Comparison of ENCODE assay signal across 22 cellular contexts in the genomic region with DNA sequence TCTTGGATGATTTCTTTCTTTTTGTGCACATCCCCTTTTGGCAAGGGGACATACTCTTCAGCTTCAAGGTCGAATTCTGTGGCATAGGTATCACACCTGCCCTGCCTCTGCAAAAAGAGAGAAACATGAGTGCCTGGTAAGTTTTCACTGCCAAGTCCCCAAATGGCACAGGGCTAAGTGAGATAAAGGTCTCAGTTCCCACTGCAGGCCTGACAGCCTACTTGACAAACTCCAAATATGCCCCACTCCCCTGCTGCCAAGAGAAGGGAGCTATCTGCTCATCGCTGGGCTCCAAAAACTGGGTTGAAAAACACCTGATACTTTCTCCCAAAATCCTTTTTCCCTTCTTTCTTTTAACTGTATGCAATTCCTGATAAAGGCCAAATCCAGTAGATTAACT.
"Had no signal": no experiment of that assay in that cellular context is flagged by ENCODE, and none has a peak within 500 bp of the region (broad histone marks: within the 10 kb centered on the region; RNA-seq: fewer than 3 reads in every experiment).

No MANE protein-coding gene starts in this region.

- H3K27me3 Mint-ChIP-seq: activated naive CD8-positive, alpha-beta T cell treated with anti-CD3 and anti-CD28 coated beads, Interleukin-2, amount 10 ng/mL, durations not matched to agents 7 days and 5 days; naive thymus-derived CD4-positive, alpha-beta T cell; T-cell had no signal

- H3K9me3 Mint-ChIP-seq: activated naive CD8-positive, alpha-beta T cell treated with anti-CD3 and anti-CD28 coated beads, Interleukin-2, amount 10 ng/mL, durations not matched to agents 7 days and 5 days; activated T-cell treated with anti-CD3 and anti-CD28 coated beads, Interleukin-2, amount 50 U/mL, for 4 hours; naive thymus-derived CD4-positive, alpha-beta T cell; neural crest cell; T-cell had no signal

- H3K27me3 ChIP-seq: upper lobe of right lung had no signal

- H3K4me3 Mint-ChIP-seq: activated naive CD8-positive, alpha-beta T cell treated with anti-CD3 and anti-CD28 coated beads, Interleukin-2, amount 10 ng/mL, durations not matched to agents 7 days and 5 days; activated T-cell treated with anti-CD3 and anti-CD28 coated beads, Interleukin-2, amount 50 U/mL, for 4 hours; naive thymus-derived CD4-positive, alpha-beta T cell; neural crest cell; T-cell had no signal

- H3K4me1 ChIP-seq: lower lobe of right lung, upper lobe of right lung had no signal

- H3K4me1 Mint-ChIP-seq: neural crest cell, T-cell had no signal

- H3K27ac Mint-ChIP-seq: T-cell had no signal

- DNase-seq: activated CD4-positive, alpha-beta T cell treated with anti-CD3 and anti-CD28 coated beads for 1 hour; activated CD4-positive, alpha-beta T cell treated with anti-CD3 and anti-CD28 coated beads, Interleukin-2, amount 50 U/mL, for 1 hour; activated CD8-positive, alpha-beta memory T cell treated with anti-CD3 and anti-CD28 coated beads, Interleukin-2, amount 50 U/mL, for 4 hours; activated naive CD4-positive, alpha-beta T cell treated with Interleukin-2 at 50 U/mL for 16 hours; activated naive CD8-positive, alpha-beta T cell treated with anti-CD3 and anti-CD28 coated beads, Interleukin-2, amount 10 ng/mL, durations not matched to agents 7 days and 5 days; activated T-cell treated with anti-CD3 and anti-CD28 coated beads, Interleukin-2, amount 50 U/mL, for 4 hours; effector CD8-positive, alpha-beta T cell; foreskin melanocyte; islet precursor cell; left colon; lower lobe of right lung; mesendoderm; naive thymus-derived CD4-positive, alpha-beta T cell; stimulated activated CD4-positive, alpha-beta T cell treated with anti-CD3 and anti-CD28 coated beads, Interleukin-2, amount 100 ng/mL, for 48 hours; stimulated activated CD8-positive, alpha-beta memory T cell treated with anti-CD3 and anti-CD28 coated beads, Interleukin-4, amount 100 ng/mL, for 48 hours; stimulated activated naive CD4-positive, alpha-beta T cell; T-cell; upper lobe of right lung; WERI-Rb-1 had no signal

- H3K4me3 ChIP-seq: lower lobe of right lung, thoracic aorta, upper lobe of right lung had no signal

- ATAC-seq: activated T-cell treated with anti-CD3 and anti-CD28 coated beads, Interleukin-2, amount 50 U/mL, for 4 hours; esophagus mucosa; left colon; lower lobe of right lung; naive thymus-derived CD4-positive, alpha-beta T cell; T-cell; upper lobe of right lung had no signal

- H3K9me3 ChIP-seq: lower lobe of right lung, thoracic aorta, upper lobe of right lung had no signal

- H3K27ac ChIP-seq: lower lobe of right lung, thoracic aorta, upper lobe of right lung, WERI-Rb-1 had no signal
